15 cellular contexts compared by ENCODE assay signal in genomic region chr1:86247553-86248279, GRCh38.
DNase-seq lines count a peak whose midpoint lies in the region; FAIRE-seq and TF ChIP-seq lines count a peak whose summit lies in the region.
"Had no signal": no experiment of that assay in that cellular context is flagged by ENCODE, and none has a peak within 500 bp of the region (broad histone marks: within the 10 kb centered on the region; RNA-seq: fewer than 3 reads in every experiment).

No MANE protein-coding gene starts in this region.

- no peaks in the 10 kb centered on the region for H4K20me1 ChIP-seq in MM.1S (ENCODE audit: insufficient read depth, low read length)

- peaks cover 23% of the 10 kb centered on the region for H3F3A ChIP-seq in MM.1S (ENCODE audit: insufficient read depth, low read length)

- DNase-seq in EL = peak; percentile 36
- peak; percentile 95 for DNase-seq in MM.1S
- DNase-seq in epidermal melanocyte (ENCODE audit: insufficient read length, low spot score) = peak; percentile 65
- DNase-seq in skeletal muscle cell (ENCODE audit: low read depth) = no peak
- no peak for DNase-seq in NCI-H2081 (lab: John Stamatoyannopoulos, UW)
- DNase-seq in SKM-1 treated with dmso at 0.1 percent for 144 hours (lab: John Stamatoyannopoulos, UW; ENCODE audit: unreplicated experiment) = no peak
- DNase-seq in ureter (ENCODE audit: low spot score) = no peak
- DNase-seq in small intestine = no peak
- DNase-seq: activated CD4-positive, alpha-beta T cell treated with anti-CD3 and anti-CD28 coated beads, Interleukin-2, amount 50 U/mL, for 48 hours; CD8-positive, alpha-beta memory T cell; heart left ventricle; kidney glomerular epithelial cell; pancreas had no signal

- WGBS in small intestine, 3 donors = 77 to 83% (median 78%) methylated on average over 6 of the region's 6 CpGs

- no peaks in the 10 kb centered on the region for H3K79me2 ChIP-seq in MM.1S (ENCODE audit: low read length)

- peak overlapping the region; percentile 79 for H3K4me2 ChIP-seq in MM.1S (ENCODE audit: low read depth, low read length)

- H2AFZ ChIP-seq in MM.1S (ENCODE audit: low read length) = peak overlapping the region; percentile 67

- no peak for FAIRE-seq in small intestine (lab: Jason Lieb, UNC)
- FAIRE-seq: G401.6, pancreas had no signal

- H3K4me1 ChIP-seq in MM.1S (ENCODE audit: low read length) (peaks cover 24% of the 10 kb centered on the region), small intestine (ENCODE audit: control insufficient read depth in 2 of 2, insufficient read depth in 1 of 2, low read depth in 1 of 2, low read length in 1 of 2) (no peaks in the 10 kb centered on the region)
- H3K4me1 ChIP-seq: heart left ventricle, pancreas, SJSA1 had no signal

- no peaks in the 10 kb centered on the region for H3K36me3 ChIP-seq in MM.1S (replicated peaks; ENCODE audit: insufficient read depth, low read length)
- no peaks in the 10 kb centered on the region for H3K36me3 ChIP-seq in small intestine (ENCODE audit: control insufficient read depth in 2 of 2, insufficient read depth in 2 of 2, low read length in 2 of 2)
- H3K36me3 ChIP-seq: heart left ventricle, pancreas, SJSA1 had no signal

- H3K9me2 ChIP-seq in MM.1S (replicated peaks; ENCODE audit: insufficient read depth, low read length) = no peaks in the 10 kb centered on the region

- H3K9me3 ChIP-seq in MM.1S (replicated peaks; ENCODE audit: insufficient read depth, low read length) = no peaks in the 10 kb centered on the region
- H3K9me3 ChIP-seq in small intestine (ENCODE audit: control insufficient read depth, low read depth) = no peaks in the 10 kb centered on the region
- H3K9me3 ChIP-seq: pancreas, SJSA1 had no signal

- TF ChIP-seq CTCF in MM.1S (IDR thresholded peaks at IDR 0.05; ENCODE audit: low read length) = no peak

- H3K4me3 ChIP-seq in MM.1S (ENCODE audit: low read length) (peak overlapping the region; percentile 51), skeletal muscle cell (ENCODE audit: low read depth, low read length) (peak overlapping the region; percentile 9), small intestine (ENCODE audit: low read depth in 1 of 2, low read length in 2 of 2) (no peak overlapping the region)
- H3K4me3 ChIP-seq: heart left ventricle, pancreas, SJSA1 had no signal

- H3K27ac ChIP-seq in MM.1S (ENCODE audit: low read length) (peak overlapping the region; percentile 91), small intestine (ENCODE audit: low read depth in 1 of 2, low read length in 1 of 2) (no peak overlapping the region)
- H3K27ac ChIP-seq: heart left ventricle, pancreas, SJSA1 had no signal

- peak overlapping the region; percentile 61 for H3K9ac ChIP-seq in MM.1S (ENCODE audit: low read length)

- H3K27me3 ChIP-seq in MM.1S (replicated peaks; ENCODE audit: insufficient read depth, low read length) = no peaks in the 10 kb centered on the region
- no peaks in the 10 kb centered on the region for H3K27me3 ChIP-seq in small intestine (ENCODE audit: control insufficient read depth in 2 of 2, insufficient read depth in 2 of 2, low read length in 2 of 2)
- H3K27me3 ChIP-seq: heart left ventricle, pancreas, SJSA1 had no signal

Comparison
In these comparisons a context has a peak if more than half of its experiments do, and no peak if none do; other contexts are left out.
1. DNase-seq: peak in EL (single experiment), MM.1S (single experiment) and epidermal melanocyte (single experiment); none in skeletal muscle cell (single experiment), NCI-H2081 (0 of 2), SKM-1 treated with dmso at 0.1 percent for 144 hours (single experiment), ureter (single experiment) and small intestine (single experiment).
2. H3K4me3 ChIP-seq: peak in MM.1S (single experiment) and skeletal muscle cell (single experiment); none in small intestine (0 of 2).